In the genomic region with DNA sequence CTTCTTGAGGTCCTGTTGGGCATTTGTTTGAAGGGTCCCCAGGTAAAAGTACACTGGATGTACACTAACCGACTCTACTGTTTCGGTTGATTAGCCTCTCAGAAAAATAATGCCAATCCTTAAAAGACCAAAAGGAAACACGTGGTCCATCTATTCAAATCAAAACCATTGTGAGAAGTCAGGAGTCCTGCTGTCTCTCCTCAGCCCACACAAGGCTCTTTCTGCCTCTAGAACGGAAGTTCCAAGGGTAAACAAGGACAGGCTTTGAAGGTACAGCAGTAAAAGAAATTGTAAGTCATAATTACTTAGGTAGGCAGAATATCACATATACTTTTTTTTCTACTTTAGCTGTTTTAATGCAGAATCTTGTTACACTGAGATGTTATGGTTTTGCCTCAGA, we compare ENCODE assay signal across 14 cellular contexts.
DNase-seq lines count a peak whose midpoint lies in the region; ATAC-seq and TF ChIP-seq lines count a peak whose summit lies in the region.
"Had no signal": no experiment of that assay in that cellular context is flagged by ENCODE, and none has a peak within 500 bp of the region (broad histone marks: within the 10 kb centered on the region; RNA-seq: fewer than 3 reads in every experiment).

No MANE protein-coding gene starts in this region.

- TF ChIP-seq CTCF in HFFc6 (IDR thresholded peaks at IDR 0.05) (no peak), right lobe of liver (IDR thresholded peaks at IDR 0.05) (no peak)

- H3K4me1 Mint-ChIP-seq in HFFc6 (ENCODE audit: low read depth), result no peaks in the 10 kb centered on the region

- ATAC-seq in GM18498 (IDR thresholded peaks at IDR 0.05; ENCODE audit: unreplicated experiment) (peak; percentile 83), GM19455 (IDR thresholded peaks at IDR 0.05; ENCODE audit: unreplicated experiment) (peak; percentile 62), HG02885 (IDR thresholded peaks at IDR 0.05; ENCODE audit: poor library complexity, unreplicated experiment) (peak; percentile 96), right lobe of liver (no peak)
- ATAC-seq: lower lobe of right lung, T-cell had no signal

- no peaks in the 10 kb centered on the region; the same call in 1 of the 2 replicates for H3K36me3 Mint-ChIP-seq in HFFc6 (ENCODE audit: low read depth)
- H3K36me3 Mint-ChIP-seq: T-cell had no signal

- no peaks in the 10 kb centered on the region for H3K27me3 ChIP-seq in mesenchymal stem cell (ENCODE audit: control insufficient read depth in 1 of 2, insufficient read depth in 1 of 2, low read length in 2 of 2)
- no peaks in the 10 kb centered on the region for H3K27me3 ChIP-seq in right lobe of liver

- H2BK12ac ChIP-seq in mesenchymal stem cell (ENCODE audit: low read length in 2 of 2), result no peak overlapping the region

- H3K79me1 ChIP-seq in mesenchymal stem cell (replicated peaks; ENCODE audit: low read length, poor library complexity, severe bottlenecking), result no peaks in the 10 kb centered on the region

- no peak overlapping the region for H4K8ac ChIP-seq in mesenchymal stem cell (ENCODE audit: low read length)

- H4K91ac ChIP-seq in mesenchymal stem cell (ENCODE audit: low read length), result no peak overlapping the region

- H3K4ac ChIP-seq in mesenchymal stem cell (ENCODE audit: low read depth in 1 of 2, low read length in 2 of 2), result no peak overlapping the region

- H3K4me1 ChIP-seq in mesenchymal stem cell (ENCODE audit: control insufficient read depth, insufficient read depth, low read depth, low read length) (no peaks in the 10 kb centered on the region), right lobe of liver (no peaks in the 10 kb centered on the region)
- H3K4me1 ChIP-seq: lower lobe of right lung had no signal

- H3K4me3 Mint-ChIP-seq in HFFc6, result no peak overlapping the region
- H3K4me3 Mint-ChIP-seq: dendritic cell treated with granulocyte-macrophage colony-stimulating factor and Interleukin-4, amounts not matched to agents 40 ng/mL and 50 ng/mL, for 4 days; T-cell had no signal

- H2AFZ ChIP-seq in mesenchymal stem cell (ENCODE audit: low read depth, low read length), result no peak overlapping the region

- H2BK15ac ChIP-seq in mesenchymal stem cell (ENCODE audit: low read depth, poor library complexity, severe bottlenecking), result no peak overlapping the region

- H3K9me3 ChIP-seq in mesenchymal stem cell (ENCODE audit: control insufficient read depth, low read length) (no peaks in the 10 kb centered on the region), right lobe of liver (no peaks in the 10 kb centered on the region)
- H3K9me3 ChIP-seq: lower lobe of right lung had no signal

- H3K4me3 ChIP-seq in mesenchymal stem cell (ENCODE audit: insufficient read depth in 1 of 2, low read depth in 1 of 2, low read length in 2 of 2) (no peak overlapping the region), right lobe of liver (no peak overlapping the region)
- H3K4me3 ChIP-seq: lower lobe of right lung had no signal

- H3K27ac ChIP-seq in mesenchymal stem cell (ENCODE audit: low read length, poor library complexity, severe bottlenecking) (no peak overlapping the region), right lobe of liver (no peak overlapping the region)
- H3K27ac ChIP-seq: lower lobe of right lung had no signal

- 69% methylated on average over 3 of the region's 4 CpGs for WGBS in mesenchymal stem cell
- WGBS in right lobe of liver (ENCODE audit: insufficient coverage, low coverage, low lambda C conversion rate, missing lambda C conversion rate), result 35% methylated on average over 3 of the region's 4 CpGs

- peaks cover 1% of the 10 kb centered on the region; the same call in 1 of the 2 replicates for H3K27me3 Mint-ChIP-seq in HFFc6 (ENCODE audit: insufficient read depth)
- H3K27me3 Mint-ChIP-seq: dendritic cell treated with granulocyte-macrophage colony-stimulating factor and Interleukin-4, amounts not matched to agents 40 ng/mL and 50 ng/mL, for 4 days had no signal

- no peaks in the 10 kb centered on the region for H3K36me3 ChIP-seq in mesenchymal stem cell (ENCODE audit: control insufficient read depth in 1 of 2, insufficient read depth in 2 of 2, low read depth in 1 of 2, low read length in 2 of 2)
- H3K36me3 ChIP-seq in right lobe of liver, result no peaks in the 10 kb centered on the region
- H3K36me3 ChIP-seq: lower lobe of right lung had no signal

- H2BK5ac ChIP-seq in mesenchymal stem cell (ENCODE audit: low read depth, low read length, poor library complexity, severe bottlenecking), result no peak overlapping the region

- H3K9ac ChIP-seq in mesenchymal stem cell (ENCODE audit: low read length), result no peak overlapping the region

- no peak overlapping the region for H2BK120ac ChIP-seq in mesenchymal stem cell (ENCODE audit: low read depth, low read length)

- intact Hi-C loops in right lobe of liver (cut with DNase I), result no loop called here

- H3K4me2 ChIP-seq in mesenchymal stem cell (ENCODE audit: low read length, poor library complexity, severe bottlenecking), result no peak overlapping the region

- H3K27ac Mint-ChIP-seq in HFFc6, result no peak overlapping the region
- H3K27ac Mint-ChIP-seq: dendritic cell treated with granulocyte-macrophage colony-stimulating factor and Interleukin-4, amounts not matched to agents 40 ng/mL and 50 ng/mL, for 4 days; T-cell had no signal

- peaks cover 37% of the 10 kb centered on the region for H3K9me3 Mint-ChIP-seq in HFFc6
- H3K9me3 Mint-ChIP-seq: dendritic cell treated with granulocyte-macrophage colony-stimulating factor and Interleukin-4, amounts not matched to agents 40 ng/mL and 50 ng/mL, for 4 days; T-cell had no signal

- DNase-seq in RPMI8226, result peak; percentile 62
- DNase-seq in HFFc6, result no peak
- no peak for DNase-seq in activated CD4-positive, alpha-beta T cell treated with anti-CD3 and anti-CD28 coated beads, Interleukin-2, amount 50 U/mL, for 1 hour
- no peak for DNase-seq in mesenchymal stem cell
- DNase-seq in right lobe of liver, result no peak
- DNase-seq: AML-193, glutamatergic neuron, lower lobe of right lung, NCI-H774, T-cell had no signal

- no peak overlapping the region for H3K18ac ChIP-seq in mesenchymal stem cell (ENCODE audit: low read depth in 1 of 2, low read length in 2 of 2)

- no peak for TF ChIP-seq POLR2A in right lobe of liver (IDR thresholded peaks at IDR 0.05)

- H3K14ac ChIP-seq in mesenchymal stem cell (ENCODE audit: low read length in 2 of 2), result no peak overlapping the region

- no peak overlapping the region for H2AK5ac ChIP-seq in mesenchymal stem cell (ENCODE audit: low read length, severe bottlenecking)

- H3K23ac ChIP-seq in mesenchymal stem cell (ENCODE audit: low read length in 2 of 2), result no peak overlapping the region

Comparison
In these comparisons a context has a peak if more than half of its experiments do, and no peak if none do; other contexts are left out.
1. ATAC-seq: peak in GM18498 (single experiment), GM19455 (single experiment) and HG02885 (single experiment); none in right lobe of liver (0 of 4).